ENCODE assay signal across 15 cellular contexts in the genomic region with DNA sequence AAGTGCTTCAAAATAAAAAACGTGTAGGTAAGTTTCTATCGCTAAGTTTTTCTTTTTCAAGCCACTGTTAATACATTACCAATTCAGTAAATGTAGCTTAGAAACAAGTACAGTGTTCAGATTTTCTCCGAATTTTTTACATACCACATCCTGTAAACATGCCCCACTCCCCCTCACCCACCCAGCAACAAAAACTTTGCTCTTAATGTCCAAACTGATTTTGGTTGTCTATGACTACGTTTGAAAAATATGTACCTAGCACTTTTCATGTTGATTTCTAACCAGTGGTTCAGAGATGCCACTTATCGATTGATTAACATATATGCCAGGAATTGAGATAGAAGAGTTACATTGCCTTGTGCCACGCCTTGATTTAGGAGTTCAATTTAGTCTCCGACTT. TPM values are rescaled to one million over a fixed set of nuclear protein-coding genes. Genes with fewer than 3 reads are reported as not detected.
DNase-seq lines count a peak whose midpoint lies in the region; ATAC-seq and TF ChIP-seq lines count a peak whose summit lies in the region.
"Had no signal": no experiment of that assay in that cellular context is flagged by ENCODE, and none has a peak within 500 bp of the region (broad histone marks: within the 10 kb centered on the region; RNA-seq: fewer than 3 reads in every experiment).

No MANE protein-coding gene starts in this region.

- H3K4me1 Mint-ChIP-seq in CD14-positive monocyte: peaks cover 53% of the 10 kb centered on the region
- H3K4me1 Mint-ChIP-seq in GM23338: peaks cover 30% of the 10 kb centered on the region
- H3K4me1 Mint-ChIP-seq: activated CD4-positive, alpha-beta memory T cell treated with anti-CD3 and anti-CD28 coated beads, Interleukin-2, amount 10 ng/mL, durations not matched to agents 7 days and 5 days; T-helper 17 cell had no signal

- H3K4ac ChIP-seq in mesenchymal stem cell (ENCODE audit: low read depth in 1 of 2, low read length in 2 of 2): no peak overlapping the region

- no peak overlapping the region for H2BK15ac ChIP-seq in mesenchymal stem cell (ENCODE audit: low read depth, poor library complexity, severe bottlenecking)

- WGBS in mesenchymal stem cell: 67% methylated on average over 4 of the region's 7 CpGs
- WGBS in GM23248 (ENCODE audit: low coverage in 1 of 2, low lambda C conversion rate in 2 of 2, missing lambda C conversion rate in 2 of 2), 2 experiments: 95 to 97% methylated on average over 7 of the region's 7 CpGs

- H3K4me3 Mint-ChIP-seq in CD14-positive monocyte (peak overlapping the region; percentile 93 to 96), GM23338 (peak overlapping the region; percentile 96)
- H3K4me3 Mint-ChIP-seq: activated CD4-positive, alpha-beta memory T cell treated with anti-CD3 and anti-CD28 coated beads, Interleukin-2, amount 10 ng/mL, durations not matched to agents 7 days and 5 days; T-helper 17 cell had no signal

- H4K20me1 ChIP-seq in GM23338 (replicated peaks; ENCODE audit: insufficient read depth) (no peaks in the 10 kb centered on the region), GM23248 (ENCODE audit: insufficient read depth) (no peaks in the 10 kb centered on the region)
- H4K20me1 ChIP-seq: BLaER1 had no signal

- H3K36me3 Mint-ChIP-seq in CD14-positive monocyte: no peaks in the 10 kb centered on the region
- no peaks in the 10 kb centered on the region for H3K36me3 Mint-ChIP-seq in GM23338 (ENCODE audit: low read depth)

- peaks cover 13% of the 10 kb centered on the region for H3K79me1 ChIP-seq in mesenchymal stem cell (replicated peaks; ENCODE audit: low read length, poor library complexity, severe bottlenecking)

- H3K27ac Mint-ChIP-seq in CD14-positive monocyte: peak overlapping the region; percentile 63 to 95 (median 88)
- H3K27ac Mint-ChIP-seq in GM23338: no peak overlapping the region
- H3K27ac Mint-ChIP-seq: activated CD4-positive, alpha-beta memory T cell treated with anti-CD3 and anti-CD28 coated beads, Interleukin-2, amount 10 ng/mL, durations not matched to agents 7 days and 5 days; T-helper 17 cell had no signal

- no peak overlapping the region for H3K14ac ChIP-seq in mesenchymal stem cell (ENCODE audit: low read length in 2 of 2)

- H3K27me3 Mint-ChIP-seq in CD14-positive monocyte (ENCODE audit: low read depth in 3 of 3) (peaks cover 0 to 6% (median 0%) of the 10 kb centered on the region in 3 donors), GM23338 (ENCODE audit: insufficient read depth, low read depth, poor library complexity) (peaks cover 9% of the 10 kb centered on the region)

- intact Hi-C loops in CD14-positive monocyte (cut with micrococcal nuclease): no loop called here

- H2BK12ac ChIP-seq in mesenchymal stem cell (ENCODE audit: low read length in 2 of 2): no peak overlapping the region

- no peak overlapping the region for H3K9ac ChIP-seq in mesenchymal stem cell (ENCODE audit: low read length)
- H3K9ac ChIP-seq in GM23248: no peak overlapping the region
- H3K9ac ChIP-seq: BLaER1 had no signal

- H2BK120ac ChIP-seq in mesenchymal stem cell (ENCODE audit: low read depth, low read length): no peak overlapping the region

- H3K79me2 ChIP-seq in GM23338 (replicated peaks; ENCODE audit: insufficient read depth) (no peaks in the 10 kb centered on the region), GM23248 (ENCODE audit: insufficient read depth) (no peaks in the 10 kb centered on the region)

- no peak overlapping the region for H4K8ac ChIP-seq in mesenchymal stem cell (ENCODE audit: low read length)

- ATAC-seq in GM23338 (no peak), foreskin keratinocyte (no peak)
- ATAC-seq: T-helper 17 cell had no signal

- H3K4me2 ChIP-seq in GM23338 (peak overlapping the region; percentile 91), mesenchymal stem cell (ENCODE audit: low read length, poor library complexity, severe bottlenecking) (peak overlapping the region; percentile 36), GM23248 (ENCODE audit: unreplicated experiment) (no peak overlapping the region)

- H3K36me3 ChIP-seq in GM23338 (ENCODE audit: insufficient read depth): no peaks in the 10 kb centered on the region
- H3K36me3 ChIP-seq in mesenchymal stem cell (ENCODE audit: control insufficient read depth in 1 of 2, insufficient read depth in 2 of 2, low read depth in 1 of 2, low read length in 2 of 2): no peaks in the 10 kb centered on the region
- no peaks in the 10 kb centered on the region for H3K36me3 ChIP-seq in GM23248 (ENCODE audit: low read depth)
- H3K36me3 ChIP-seq: BLaER1 had no signal

- H3K18ac ChIP-seq in mesenchymal stem cell (ENCODE audit: low read depth in 1 of 2, low read length in 2 of 2): no peak overlapping the region

- H3K9me3 ChIP-seq in mesenchymal stem cell (ENCODE audit: control insufficient read depth, low read length): no peaks in the 10 kb centered on the region
- no peaks in the 10 kb centered on the region for H3K9me3 ChIP-seq in GM23248 (ENCODE audit: low read depth)
- H3K9me3 ChIP-seq: BLaER1 had no signal

- H3K27me3 ChIP-seq in GM23338 (ENCODE audit: insufficient read depth): peaks cover 26% of the 10 kb centered on the region
- no peaks in the 10 kb centered on the region for H3K27me3 ChIP-seq in mesenchymal stem cell (ENCODE audit: control insufficient read depth in 1 of 2, insufficient read depth in 1 of 2, low read length in 2 of 2)
- no peaks in the 10 kb centered on the region for H3K27me3 ChIP-seq in GM23248 (replicated peaks; ENCODE audit: insufficient read depth)
- peaks cover 60% of the 10 kb centered on the region for H3K27me3 ChIP-seq in foreskin keratinocyte

- no peak overlapping the region for H4K91ac ChIP-seq in mesenchymal stem cell (ENCODE audit: low read length)

- no peaks in the 10 kb centered on the region for H3K9me2 ChIP-seq in GM23338 (ENCODE audit: insufficient read depth)
- H3K9me2 ChIP-seq in GM23248 (ENCODE audit: insufficient read depth): no peaks in the 10 kb centered on the region

- no peak overlapping the region for H3K27ac ChIP-seq in GM23338 (ENCODE audit: low read depth)
- H3K27ac ChIP-seq in mesenchymal stem cell (ENCODE audit: low read length, poor library complexity, severe bottlenecking): peak overlapping the region; percentile 69
- H3K27ac ChIP-seq in GM23248: no peak overlapping the region
- H3K27ac ChIP-seq in foreskin keratinocyte: no peak overlapping the region
- H3K27ac ChIP-seq: BLaER1 had no signal

- H3F3A ChIP-seq in GM23338 (replicated peaks; ENCODE audit: low read depth) (no peaks in the 10 kb centered on the region), GM23248 (ENCODE audit: insufficient read depth) (no peaks in the 10 kb centered on the region)

- in situ Hi-C loops in astrocyte of the cerebellum (cut with HindIII; ENCODE audit: low sequenced_read_pairs) (no loop called here), GM23248 (cut with MboI) (loop anchor here (25.0 kb wide), 1 partner anchor 526 kb away; no protein-coding TSS in a partner anchor)

- TF ChIP-seq CTCF in CD14-positive monocyte (IDR thresholded peaks at IDR 0.05) (no peak), GM23338 (conservative IDR thresholded peaks at IDR 0.05; ENCODE audit: low read depth in 2 of 2) (no peak), astrocyte of the cerebellum (IDR thresholded peaks at IDR 0.05; ENCODE audit: low read depth, low read length, missing control alignments) (no peak), foreskin keratinocyte (conservative IDR thresholded peaks at IDR 0.05) (no peak)

- no peak overlapping the region for H2AFZ ChIP-seq in GM23338
- H2AFZ ChIP-seq in mesenchymal stem cell (ENCODE audit: low read depth, low read length): no peak overlapping the region
- H2AFZ ChIP-seq in GM23248: no peak overlapping the region

- H3K23ac ChIP-seq in mesenchymal stem cell (ENCODE audit: low read length in 2 of 2): no peak overlapping the region

- H3K9me3 Mint-ChIP-seq in CD14-positive monocyte (no peaks in the 10 kb centered on the region), GM23338 (no peaks in the 10 kb centered on the region; the same call in 2 of the 3 replicates)
- H3K9me3 Mint-ChIP-seq: activated CD4-positive, alpha-beta memory T cell treated with anti-CD3 and anti-CD28 coated beads, Interleukin-2, amount 10 ng/mL, durations not matched to agents 7 days and 5 days had no signal

- H2BK5ac ChIP-seq in mesenchymal stem cell (ENCODE audit: low read depth, low read length, poor library complexity, severe bottlenecking): no peak overlapping the region

- DNase-seq in CD14-positive monocyte (ENCODE audit: low spot score): no peak
- DNase-seq in GM23338 (ENCODE audit: low spot score): no peak
- no peak for DNase-seq in astrocyte of the cerebellum (ENCODE audit: low read depth)
- DNase-seq in mesenchymal stem cell: no peak
- no peak for DNase-seq in NCI-H1694 treated with DMSO at 0.1 percent for 48 hours (lab: John Stamatoyannopoulos, UW)
- no peak for DNase-seq in GM23248
- DNase-seq in HCEC 1CT: no peak
- DNase-seq in foreskin keratinocyte: no peak
- DNase-seq: activated CD4-positive, alpha-beta memory T cell treated with anti-CD3 and anti-CD28 coated beads, Interleukin-2, amount 10 ng/mL, durations not matched to agents 7 days and 5 days; activated naive CD4-positive, alpha-beta T cell treated with Interleukin-2 at 50 U/mL for 16 hours; stimulated activated CD4-positive, alpha-beta T cell treated with anti-CD3 and anti-CD28 coated beads, Interleukin-2, amount 100 ng/mL, for 24 hours; stimulated activated naive CD4-positive, alpha-beta T cell treated with Interleukin-2 at 50 U/mL for 16 hours; T-helper 17 cell had no signal

- peak overlapping the region; percentile 75 for H3K4me3 ChIP-seq in GM23338
- peak overlapping the region; percentile 92 for H3K4me3 ChIP-seq in astrocyte of the cerebellum (ENCODE audit: low read depth, low read length)
- no peak overlapping the region for H3K4me3 ChIP-seq in mesenchymal stem cell (ENCODE audit: insufficient read depth in 1 of 2, low read depth in 1 of 2, low read length in 2 of 2)
- H3K4me3 ChIP-seq in GM23248: no peak overlapping the region

- H3K4me1 ChIP-seq in GM23338 (ENCODE audit: insufficient read depth): peaks cover 14% of the 10 kb centered on the region
- peaks cover 2% of the 10 kb centered on the region for H3K4me1 ChIP-seq in mesenchymal stem cell (ENCODE audit: control insufficient read depth, insufficient read depth, low read depth, low read length)
- H3K4me1 ChIP-seq in GM23248 (ENCODE audit: insufficient read depth): 0 out of 2 replicates have a peak, but pooled peaks cover 4% of the 10 kb centered on the region
- no peaks in the 10 kb centered on the region for H3K4me1 ChIP-seq in foreskin keratinocyte

- peak overlapping the region; percentile 80 for H2AK5ac ChIP-seq in mesenchymal stem cell (ENCODE audit: low read length, severe bottlenecking)

RNA-seq across cellular contexts. Expression of a gene that starts 0.7 kb away (rescaled TPM):
- polyA plus RNA-seq in CD14-positive monocyte (10 to 100 TPM in 1 of 2 donors, 1 to 10 TPM in 1; 8.0 to 16.6 TPM), GM23338 (2016; fragmentation: Nextera tagmentation; extraction: Ambion mirVana) (5.7 and 6.2 TPM in 2 replicates), GM23248 (2016; fragmentation: Nextera tagmentation; extraction: Ambion mirVana) (0.95 and 1.6 TPM in 2 replicates), foreskin keratinocyte (not detected in 2 replicates)
- total RNA-seq in GM23338 (2014; rRNA removed; shearing (Covaris generic)): 6.2 and 6.5 TPM in 2 replicates
- polyA plus RNA-seq in mesenchymal stem cell (2013, experiment 1 of 2): 1.3 TPM
- polyA plus RNA-seq in mesenchymal stem cell (2013, experiment 2 of 2): 1.2 TPM
- total RNA-seq in GM23248 (2014; rRNA removed; shearing (Covaris generic)): 1.0 and 1.5 TPM in 2 replicates
- total RNA-seq in foreskin keratinocyte: not detected in 2 replicates
- total RNA-seq: activated CD4-positive, alpha-beta memory T cell treated with anti-CD3 and anti-CD28 coated beads, Interleukin-2, amount 10 ng/mL, durations not matched to agents 7 days and 5 days had no signal
- polyA plus RNA-seq: keratinocyte had no signal

Comparison
In these comparisons a context has a peak if more than half of its experiments do, and no peak if none do; other contexts are left out.
1. H3K4me3 ChIP-seq: peak in GM23338 (single experiment) and astrocyte of the cerebellum (single experiment); none in mesenchymal stem cell (0 of 2) and GM23248 (single experiment).